In genomic region chr10:47410862-47411261, GRCh38 we compare ENCODE assay signal across 17 cellular contexts. TPM values are rescaled to one million over a fixed set of nuclear protein-coding genes. Genes with fewer than 3 reads are reported as not detected.
DNase-seq lines count a peak whose midpoint lies in the region; ATAC-seq and TF ChIP-seq lines count a peak whose summit lies in the region.
"Had no signal": no experiment of that assay in that cellular context is flagged by ENCODE, and none has a peak within 500 bp of the region (broad histone marks: within the 10 kb centered on the region; RNA-seq: fewer than 3 reads in every experiment).

No MANE protein-coding gene starts in this region.

- H3K9me3 ChIP-seq in BLaER1 treated with 17β-estradiol and CSF1 and Interleukin-3, amounts not matched to agents 10 nM and 100 nM (replicated peaks in 1 of 11) = no peaks in the 10 kb centered on the region
- no peaks in the 10 kb centered on the region for H3K9me3 ChIP-seq in IMR-90 (ENCODE audit: control insufficient read depth, insufficient read depth, low read length)
- no peaks in the 10 kb centered on the region for H3K9me3 ChIP-seq in T-helper 17 cell (ENCODE audit: control insufficient read depth, low read length, poor library complexity, severe bottlenecking)
- H3K9me3 ChIP-seq: BE2C, HAP-1 had no signal

- H3K9me1 ChIP-seq in IMR-90 (ENCODE audit: insufficient read depth, low read length) = peaks cover 12% of the 10 kb centered on the region

- H3K27ac Mint-ChIP-seq in T-helper 17 cell = peak overlapping the region; percentile 66
- H3K27ac Mint-ChIP-seq: CD14-positive monocyte; CD4-positive, alpha-beta memory T cell; IgD-negative memory B cell had no signal

- H4K91ac ChIP-seq in IMR-90 (ENCODE audit: insufficient read depth, low read depth, low read length) = no peak overlapping the region

- BruUV-seq in IMR-90 (replicated peaks; lab: Mats Ljungman, UMichigan) = no TSS peak

- no peak overlapping the region for H4K5ac ChIP-seq in IMR-90 (ENCODE audit: low read depth, low read length)

- no peak overlapping the region for H2BK20ac ChIP-seq in IMR-90 (ENCODE audit: low read depth, low read length)

- H3K36me3 Mint-ChIP-seq in T-helper 17 cell (ENCODE audit: low read depth) = no peaks in the 10 kb centered on the region
- H3K36me3 Mint-ChIP-seq: CD14-positive monocyte; CD4-positive, alpha-beta memory T cell; IgD-negative memory B cell had no signal

- peaks cover 0 to 5% (median 0%) of the 10 kb centered on the region in 11 experiments; a peak in 1 of 22 replicates for H4K20me1 ChIP-seq in BLaER1 treated with 17β-estradiol and CSF1 and Interleukin-3, amounts not matched to agents 10 nM and 100 nM
- H4K20me1 ChIP-seq in IMR-90 (ENCODE audit: insufficient read depth, low read length) = no peaks in the 10 kb centered on the region; the same call in 1 of the 2 replicates

- H3K4me3 Mint-ChIP-seq in T-helper 17 cell = no peak overlapping the region
- H3K4me3 Mint-ChIP-seq: CD4-positive, alpha-beta memory T cell; IgD-negative memory B cell had no signal

- intact Hi-C loops in IMR-90 (cut with micrococcal nuclease) = no loop called here

- DNase-seq in IMR-90 (no peak), T-helper 17 cell (no peak), EL (no peak), OCI-M2 (lab: John Stamatoyannopoulos, UW; ENCODE audit: unreplicated experiment) (no peak)
- DNase-seq: ACHN; BE2C; CD4-positive, alpha-beta memory T cell; DMS153; DMS79; GF-D8; GM23248; KBM-7 had no signal

- no peaks in the 10 kb centered on the region for H3K27me3 Mint-ChIP-seq in T-helper 17 cell
- H3K27me3 Mint-ChIP-seq: CD4-positive, alpha-beta memory T cell; IgD-negative memory B cell had no signal

- no peak overlapping the region for H3K18ac ChIP-seq in IMR-90 (ENCODE audit: low read depth, low read length)

- peak overlapping the region; percentile 71 for H2AK9ac ChIP-seq in IMR-90 (replicated peaks; ENCODE audit: low read depth, low read length, poor library complexity)

- peaks cover 21 to 35% (median 33%) of the 10 kb centered on the region in 10 experiments for H3K4me1 ChIP-seq in BLaER1 treated with 17β-estradiol and CSF1 and Interleukin-3, amounts not matched to agents 10 nM and 100 nM
- H3K4me1 ChIP-seq in IMR-90 (ENCODE audit: control insufficient read depth, insufficient read depth, low read length) = peaks cover 9% of the 10 kb centered on the region
- H3K4me1 ChIP-seq: BE2C, HAP-1 had no signal

- no peaks in the 10 kb centered on the region for H3K79me1 ChIP-seq in IMR-90 (ENCODE audit: low read depth in 1 of 2, low read length in 2 of 2)

- H3K9ac ChIP-seq in BLaER1 treated with 17β-estradiol and CSF1 and Interleukin-3, amounts not matched to agents 10 nM and 100 nM = no peak overlapping the region
- H3K9ac ChIP-seq in IMR-90 (ENCODE audit: low read depth, low read length) = no peak overlapping the region
- H3K9ac ChIP-seq: GM23248 had no signal

- no peaks in the 10 kb centered on the region for H3K27me3 ChIP-seq in BLaER1 treated with 17β-estradiol and CSF1 and Interleukin-3, amounts not matched to agents 10 nM and 100 nM
- H3K27me3 ChIP-seq in IMR-90 (ENCODE audit: control insufficient read depth, insufficient read depth, low read length) = peaks cover 37% of the 10 kb centered on the region
- H3K27me3 ChIP-seq: BE2C had no signal

- ATAC-seq in IMR-90 (ENCODE audit: low read depth) = no peak
- no peak for ATAC-seq in T-helper 17 cell
- ATAC-seq in GM19467 (IDR thresholded peaks at IDR 0.05; ENCODE audit: unreplicated experiment) = no peak

- H4K8ac ChIP-seq in IMR-90 (ENCODE audit: low read depth in 2 of 2, low read length in 2 of 2) = no peak overlapping the region

- no peak for TF ChIP-seq POLR2A in IMR-90 (IDR thresholded peaks at IDR 0.05; ENCODE audit: low read depth, low read length)

- in situ Hi-C loops in IMR-90 (cut with MboI; ENCODE audit: low sequenced_read_pairs) = loop anchor here (25.0 kb wide), 1 partner anchor 874 kb away; no protein-coding TSS in a partner anchor

- H3K36me3 ChIP-seq in BLaER1 treated with 17β-estradiol and CSF1 and Interleukin-3, amounts not matched to agents 10 nM and 100 nM = no peaks in the 10 kb centered on the region
- no peaks in the 10 kb centered on the region for H3K36me3 ChIP-seq in IMR-90 (ENCODE audit: control insufficient read depth, insufficient read depth, low read length)
- H3K36me3 ChIP-seq: BE2C, HAP-1 had no signal

- POLR2A ChIA-PET in IMR-90 (lab: Charles Lee; ENCODE audit: unreplicated experiment) = no interaction called here

- no peak overlapping the region for H3K4me3 ChIP-seq in BLaER1 treated with 17β-estradiol and CSF1 and Interleukin-3, amounts not matched to agents 10 nM and 100 nM
- no peak overlapping the region for H3K4me3 ChIP-seq in IMR-90 (ENCODE audit: insufficient read depth, low read depth, low read length)
- H3K4me3 ChIP-seq: GM23248, HAP-1 had no signal

- H3K4me2 ChIP-seq in BLaER1 treated with 17β-estradiol and CSF1 and Interleukin-3, amounts not matched to agents 10 nM and 100 nM = peak overlapping the region in 9 of 11 experiments; percentile 60 to 81 (median 78); a peak in 17 of 22 replicates
- no peak overlapping the region for H3K4me2 ChIP-seq in IMR-90 (ENCODE audit: low read depth, low read length)

- no peak overlapping the region for H2AK5ac ChIP-seq in IMR-90 (ENCODE audit: low read depth, low read length)

- H2BK120ac ChIP-seq in IMR-90 (ENCODE audit: low read depth, low read length) = no peak overlapping the region

- no peak for TF ChIP-seq RAD21 in IMR-90 (IDR thresholded peaks at IDR 0.05; ENCODE audit: low read length)

- CTCF ChIA-PET in IMR-90 (lab: Yijun Ruan, JAX) = no interaction called here

- no peak overlapping the region for H2AFZ ChIP-seq in IMR-90 (replicated peaks; ENCODE audit: low read length, poor library complexity)
- H2AFZ ChIP-seq: GM23248 had no signal

- H2BK15ac ChIP-seq in IMR-90 (ENCODE audit: low read depth, low read length) = no peak overlapping the region

- H2BK5ac ChIP-seq in IMR-90 (ENCODE audit: low read depth, low read length, poor library complexity, severe bottlenecking) = no peak overlapping the region

- H3K4me1 Mint-ChIP-seq in T-helper 17 cell = no peaks in the 10 kb centered on the region
- H3K4me1 Mint-ChIP-seq: CD4-positive, alpha-beta memory T cell had no signal

- H3K23ac ChIP-seq in IMR-90 (ENCODE audit: low read depth, low read length) = no peak overlapping the region

- no peak overlapping the region for H3K4ac ChIP-seq in IMR-90 (ENCODE audit: low read depth, low read length)

- no peak overlapping the region for H3K56ac ChIP-seq in IMR-90 (ENCODE audit: extremely low read depth, insufficient read depth, low read length)

- peak overlapping the region in 1 of 11 experiments; percentile 9; a peak in 1 of 22 replicates for H3K27ac ChIP-seq in BLaER1 treated with 17β-estradiol and CSF1 and Interleukin-3, amounts not matched to agents 10 nM and 100 nM
- no peak overlapping the region for H3K27ac ChIP-seq in IMR-90 (ENCODE audit: insufficient read depth, low read length)
- H3K27ac ChIP-seq: GM23248 had no signal

- no peak overlapping the region for H3K14ac ChIP-seq in IMR-90 (replicated peaks; ENCODE audit: low read depth, low read length)

- dilution Hi-C loops in IMR-90 (cut with HindIII; ENCODE audit: low sequenced_read_pairs, unreplicated experiment) = no loop called here

- WGBS in IMR-90 (ENCODE audit: extremely low coverage in 2 of 2, insufficient read length in 1 of 2), 2 experiments = 30% methylated on average over 2 of the region's 4 CpGs; no CpG with 5 or more reads in 1 of the 2 experiments

- no peak for TF ChIP-seq CTCF in IMR-90 (conservative IDR thresholded peaks at IDR 0.05; ENCODE audit: low read depth, low read length)

TF ChIP-seq in IMR-90, 13 proteins besides CTCF, POLR2A, EP300 and RAD21:
- no peak for TF ChIP-seq SMC3 (IDR thresholded peaks at IDR 0.05; ENCODE audit: low read depth, low read length)
- no peak for TF ChIP-seq MAZ (IDR thresholded peaks at IDR 0.05; ENCODE audit: borderline replicate concordance, low read depth, low read length)
- no peak for TF ChIP-seq NFE2L2 (IDR thresholded peaks at IDR 0.05; ENCODE audit: low read depth, low read length)
- no peak for TF ChIP-seq RCOR1 (IDR thresholded peaks at IDR 0.05; ENCODE audit: insufficient replicate concordance, low read length)
- no peak for TF ChIP-seq RFX5 (IDR thresholded peaks at IDR 0.05; ENCODE audit: low read depth, low read length)
- TF ChIP-seq, protein P1, sequence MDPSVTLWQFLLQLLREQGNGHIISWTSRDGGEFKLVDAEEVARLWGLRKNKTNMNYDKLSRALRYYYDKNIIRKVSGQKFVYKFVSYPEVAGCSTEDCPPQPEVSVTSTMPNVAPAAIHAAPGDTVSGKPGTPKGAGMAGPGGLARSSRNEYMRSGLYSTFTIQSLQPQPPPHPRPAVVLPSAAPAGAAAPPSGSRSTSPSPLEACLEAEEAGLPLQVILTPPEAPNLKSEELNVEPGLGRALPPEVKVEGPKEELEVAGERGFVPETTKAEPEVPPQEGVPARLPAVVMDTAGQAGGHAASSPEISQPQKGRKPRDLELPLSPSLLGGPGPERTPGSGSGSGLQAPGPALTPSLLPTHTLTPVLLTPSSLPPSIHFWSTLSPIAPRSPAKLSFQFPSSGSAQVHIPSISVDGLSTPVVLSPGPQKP (IDR thresholded peaks at IDR 0.05; ENCODE audit: borderline replicate concordance, low read depth, low read length) = no peak
- no peak for TF ChIP-seq BHLHE40 (IDR thresholded peaks at IDR 0.05; ENCODE audit: low read depth, low read length)
- TF ChIP-seq MXI1 (IDR thresholded peaks at IDR 0.05; ENCODE audit: borderline replicate concordance, low read depth, low read length) = no peak
- no peak for TF ChIP-seq FOS (IDR thresholded peaks at IDR 0.05; ENCODE audit: low read depth, low read length)
- no peak for TF ChIP-seq CHD1 (IDR thresholded peaks at IDR 0.05; ENCODE audit: low read depth, low read length)
- TF ChIP-seq USF2 (IDR thresholded peaks at IDR 0.05; ENCODE audit: low read depth, low read length) = no peak
- TF ChIP-seq CEBPB (IDR thresholded peaks at IDR 0.05; ENCODE audit: low read depth, low read length) = no peak
- TF ChIP-seq MAFK (IDR thresholded peaks at IDR 0.05; ENCODE audit: low read depth, low read length) = no peak

RNA-seq across cellular contexts. Expression of gene ZNF488, which starts 26.8 kb away (rescaled TPM):
- under 0.01 TPM in 2 replicates for total RNA-seq in IMR-90 (2012; rRNA removed)
- polyA plus RNA-seq in IMR-90 (2012; rRNA removed) = 0.14 TPM in 2 replicates
- polyA plus RNA-seq in IMR-90 (2012; cell fraction: cytosol; rRNA removed) = 0.11 and 0.22 TPM in 2 replicates
- polyA plus RNA-seq in IMR-90 (2012; cell fraction: nucleus; rRNA removed; ENCODE audit: low replicate concordance) = 0.07 and 0.10 TPM in 2 replicates
- not detected for total RNA-seq in T-helper 17 cell
- total RNA-seq: CD4-positive, alpha-beta memory T cell; GM23248 had no signal
- polyA plus RNA-seq: CD14-positive monocyte, IgD-negative memory B cell had no signal
